ENCODE assay signal across 10 cellular contexts in the genomic region with DNA sequence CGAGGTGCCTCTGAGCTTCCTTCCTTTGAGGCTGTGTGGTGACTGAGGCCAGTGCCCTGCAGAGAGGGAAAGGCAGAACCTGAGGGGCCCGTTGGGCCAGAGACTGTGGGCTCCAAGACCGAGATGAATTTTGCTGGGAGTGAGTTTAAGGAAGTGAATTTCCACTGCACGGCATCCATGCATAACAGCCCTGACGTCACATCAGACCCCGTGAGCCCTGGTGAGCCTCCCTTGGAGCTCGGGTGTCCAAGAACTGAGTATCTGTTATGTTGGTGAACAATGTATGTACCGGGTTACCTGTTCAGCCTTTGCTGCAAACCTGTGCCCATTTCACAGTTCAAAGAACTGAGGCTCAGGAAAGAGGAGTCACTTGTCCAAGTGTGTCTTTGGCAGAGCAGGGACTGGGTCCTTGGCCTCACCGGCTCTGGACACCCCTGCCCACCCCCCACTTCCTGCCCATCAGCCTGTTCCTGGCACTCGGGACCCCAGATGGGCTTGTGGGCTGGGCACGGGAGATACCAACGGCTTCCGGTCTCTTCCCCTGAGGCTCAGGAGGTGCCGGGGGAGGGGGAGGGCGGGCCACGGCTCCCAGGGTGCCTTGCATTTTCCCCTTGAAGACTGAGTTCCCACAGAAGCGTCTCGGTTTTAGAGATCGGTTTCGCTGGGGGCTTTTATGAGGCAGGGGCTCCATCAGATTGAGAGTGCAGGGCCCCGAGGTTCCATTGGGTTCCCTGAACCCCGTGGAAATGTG. TPM values are rescaled to one million over a fixed set of nuclear protein-coding genes. Genes with fewer than 3 reads are reported as not detected.
DNase-seq lines count a peak whose midpoint lies in the region; ATAC-seq and TF ChIP-seq lines count a peak whose summit lies in the region.
"Had no signal": no experiment of that assay in that cellular context is flagged by ENCODE, and none has a peak within 500 bp of the region (broad histone marks: within the 10 kb centered on the region; RNA-seq: fewer than 3 reads in every experiment).

No MANE protein-coding gene starts in this region.

- in situ Hi-C loops in GM13977 (cut with MboI; ENCODE audit: low pct_unique_long_range_greater_than_20kb, low sequenced_read_pairs, unreplicated experiment), result no loop called here

- H3K27ac Mint-ChIP-seq in activated naive CD8-positive, alpha-beta T cell treated with anti-CD3 and anti-CD28 coated beads, Interleukin-2, amount 50 U/mL, for 24 hours, result no peak overlapping the region
- no peak overlapping the region for H3K27ac Mint-ChIP-seq in mesothelial cell of epicardium

- peaks cover 4% of the 10 kb centered on the region for H3K9me3 Mint-ChIP-seq in activated naive CD8-positive, alpha-beta T cell treated with anti-CD3 and anti-CD28 coated beads, Interleukin-2, amount 50 U/mL, for 24 hours
- H3K9me3 Mint-ChIP-seq in mesothelial cell of epicardium, result peaks cover 4% of the 10 kb centered on the region
- H3K9me3 Mint-ChIP-seq: neural crest cell had no signal

- peak; percentile 35 for DNase-seq in GM13977 (ENCODE audit: low spot score)
- peak; percentile 49 for DNase-seq in activated CD4-positive, alpha-beta T cell treated with anti-CD3 and anti-CD28 coated beads for 48 hours
- peak; percentile 56 for DNase-seq in activated naive CD8-positive, alpha-beta T cell treated with anti-CD3 and anti-CD28 coated beads, Interleukin-2, amount 50 U/mL, for 24 hours
- peak; percentile 8 to 44 (median 11) for DNase-seq in stimulated activated CD4-positive, alpha-beta T cell treated with anti-CD3 and anti-CD28 coated beads, TNF-alpha, amount 100 ng/mL, for 24 hours (ENCODE audit: low read depth in 3 of 3)
- no peak for DNase-seq in mesothelial cell of epicardium (ENCODE audit: low spot score in 2 of 2, unreplicated experiment in 2 of 2)
- no peak for DNase-seq in NCI-H748 (lab: John Stamatoyannopoulos, UW; ENCODE audit: unreplicated experiment)
- DNase-seq in OCI-M1 (lab: John Stamatoyannopoulos, UW), result no peak

- no peaks in the 10 kb centered on the region for H3K36me3 Mint-ChIP-seq in activated naive CD8-positive, alpha-beta T cell treated with anti-CD3 and anti-CD28 coated beads, Interleukin-2, amount 50 U/mL, for 24 hours (ENCODE audit: low read depth)
- no peaks in the 10 kb centered on the region for H3K36me3 Mint-ChIP-seq in mesothelial cell of epicardium

- ATAC-seq in activated naive CD8-positive, alpha-beta T cell treated with anti-CD3 and anti-CD28 coated beads, Interleukin-2, amount 50 U/mL, for 24 hours, result peak; percentile 31
- no peak for ATAC-seq in HG02623 (IDR thresholded peaks at IDR 0.05; ENCODE audit: unreplicated experiment)

- H3K4me1 Mint-ChIP-seq in activated naive CD8-positive, alpha-beta T cell treated with anti-CD3 and anti-CD28 coated beads, Interleukin-2, amount 50 U/mL, for 24 hours, result peaks cover 45% of the 10 kb centered on the region
- H3K4me1 Mint-ChIP-seq in mesothelial cell of epicardium, result no peaks in the 10 kb centered on the region
- H3K4me1 Mint-ChIP-seq: neural crest cell had no signal

- no peaks in the 10 kb centered on the region for H3K27me3 Mint-ChIP-seq in activated naive CD8-positive, alpha-beta T cell treated with anti-CD3 and anti-CD28 coated beads, Interleukin-2, amount 50 U/mL, for 24 hours
- H3K27me3 Mint-ChIP-seq in mesothelial cell of epicardium (ENCODE audit: low read depth), result peaks cover 17% of the 10 kb centered on the region

- TF ChIP-seq CTCF in GM13977 (IDR thresholded peaks at IDR 0.05; ENCODE audit: extremely low read depth, insufficient read depth, missing control alignments), result no peak
- no peak for TF ChIP-seq CTCF in mesothelial cell of epicardium (IDR thresholded peaks at IDR 0.05; ENCODE audit: unreplicated experiment)

- no peak overlapping the region for H3K4me3 Mint-ChIP-seq in activated naive CD8-positive, alpha-beta T cell treated with anti-CD3 and anti-CD28 coated beads, Interleukin-2, amount 50 U/mL, for 24 hours
- H3K4me3 Mint-ChIP-seq in mesothelial cell of epicardium, result no peak overlapping the region
- H3K4me3 Mint-ChIP-seq: neural crest cell had no signal

RNA-seq across cellular contexts. Expression of gene NFILZ, which starts 33.7 kb away (rescaled TPM):
- total RNA-seq in mesothelial cell of epicardium, result not detected in 3 replicates
- total RNA-seq: Daoy, neural crest cell had no signal

RNA-seq across cellular contexts. Expression of gene ACTL9, which starts 34.5 kb away (rescaled TPM):
- total RNA-seq in mesothelial cell of epicardium, result not detected in 3 replicates
- total RNA-seq: Daoy, neural crest cell had no signal

RNA-seq across cellular contexts. Expression of gene ADAMTS10, which starts 53.6 kb away (rescaled TPM):
- total RNA-seq in mesothelial cell of epicardium, result 176 to 182 TPM (median 179 TPM) in 3 replicates

RNA-seq across cellular contexts. Expression of gene OR2Z1, which starts 57.3 kb away (rescaled TPM):
- total RNA-seq in mesothelial cell of epicardium, result not detected in 3 replicates
- total RNA-seq: Daoy, neural crest cell had no signal

Comparison
In these comparisons a context has a peak if more than half of its experiments do, and no peak if none do; other contexts are left out.
1. DNase-seq: peak in GM13977 (single experiment), activated CD4-positive, alpha-beta T cell treated with anti-CD3 and anti-CD28 coated beads for 48 hours (single experiment), activated naive CD8-positive, alpha-beta T cell treated with anti-CD3 and anti-CD28 coated beads, Interleukin-2, amount 50 U/mL, for 24 hours (single experiment) and stimulated activated CD4-positive, alpha-beta T cell treated with anti-CD3 and anti-CD28 coated beads, TNF-alpha, amount 100 ng/mL, for 24 hours (3 of 3); none in mesothelial cell of epicardium (0 of 2), NCI-H748 (single experiment) and OCI-M1 (single experiment).